In the genomic region with DNA sequence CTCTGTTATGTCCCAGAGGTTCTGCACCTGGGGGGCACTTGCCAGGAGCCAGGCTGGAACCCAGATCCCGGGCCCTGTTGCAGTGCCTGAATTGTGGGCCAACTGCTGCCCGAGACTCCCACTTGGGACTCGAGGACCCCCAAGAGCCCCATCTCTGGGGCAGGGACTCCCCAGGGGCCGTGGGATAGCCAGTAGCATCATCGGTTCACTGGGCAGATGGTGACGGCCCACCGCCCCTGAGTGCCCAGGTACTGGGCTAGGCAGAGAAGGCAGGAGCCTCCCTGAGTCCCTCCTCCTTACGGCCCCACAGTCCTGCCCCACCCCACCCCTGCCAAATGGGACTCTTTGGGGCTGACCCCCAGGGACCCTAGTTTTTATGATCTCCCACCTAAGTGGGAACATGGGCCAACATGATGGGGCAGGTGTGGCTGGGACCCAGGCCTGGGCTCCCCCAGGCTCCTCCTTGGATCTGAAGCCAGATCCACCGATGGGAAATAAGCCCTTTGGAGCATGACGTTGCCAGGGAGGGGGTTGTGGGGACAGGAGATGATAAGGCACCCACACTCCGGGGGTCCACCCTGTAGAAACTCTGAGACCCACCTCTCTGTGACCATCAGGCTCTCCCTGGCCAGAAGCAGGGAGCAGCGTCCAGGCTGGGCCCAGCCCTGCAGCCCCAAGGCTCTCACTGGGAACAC, we compare ENCODE assay signal across 22 cellular contexts.
A peak's percentile ranks its signal among the peaks of the same experiment; 100 is the strongest.
DNase-seq lines count a peak whose midpoint lies in the region; ATAC-seq and TF ChIP-seq lines count a peak whose summit lies in the region.
"Had no signal": no experiment of that assay in that cellular context is flagged by ENCODE, and none has a peak within 500 bp of the region (broad histone marks: within the 10 kb centered on the region; RNA-seq: fewer than 3 reads in every experiment).

No MANE protein-coding gene starts in this region.

- no peaks in the 10 kb centered on the region for H3K36me3 Mint-ChIP-seq in activated T-helper 17 cell treated with anti-CD3 and anti-CD28 coated beads, Interleukin-2, amount 50 U/mL, for 72 hours (ENCODE audit: low read depth)
- H3K36me3 Mint-ChIP-seq: CD8-positive, alpha-beta memory T cell; natural killer cell had no signal

- H3K4me3 ChIP-seq in mammary epithelial cell (replicated peaks in 1 of 3; ENCODE audit: insufficient read depth in 1 of 3, low read depth in 2 of 3, low read length in 3 of 3) (no peak overlapping the region), aorta (ENCODE audit: low read length in 2 of 2) (no peak overlapping the region)
- H3K4me3 ChIP-seq: smooth muscle cell, vagina had no signal

- peak overlapping the region; percentile 75 for H3K4me2 ChIP-seq in mammary epithelial cell (ENCODE audit: insufficient read depth, low read depth, low read length)
- H3K4me2 ChIP-seq: smooth muscle cell had no signal

- H3K9me3 ChIP-seq in mammary epithelial cell (replicated peaks; ENCODE audit: insufficient read depth, low read length) (no peaks in the 10 kb centered on the region), aorta (ENCODE audit: control insufficient read depth, low read length) (no peaks in the 10 kb centered on the region)
- H3K9me3 ChIP-seq: vagina had no signal

- no peak overlapping the region for H3K4me3 Mint-ChIP-seq in activated T-helper 17 cell treated with anti-CD3 and anti-CD28 coated beads, Interleukin-2, amount 50 U/mL, for 72 hours
- H3K4me3 Mint-ChIP-seq: activated CD4-positive, alpha-beta T cell treated with anti-CD3 and anti-CD28 coated beads, Interleukin-2, amount 10 ng/mL, durations not matched to agents 24 days and 14 days; CD8-positive, alpha-beta memory T cell; effector memory CD8-positive, alpha-beta T cell; natural killer cell had no signal

- DNase-seq in cardiac septum (ENCODE audit: low spot score) (peak; percentile 56), left cardiac atrium (no peak), mammary epithelial cell (no peak), mesenteric fat pad (ENCODE audit: low spot score) (peak; percentile 68), aorta (peak; percentile 40 to 59), NCI-H1436 (lab: John Stamatoyannopoulos, UW) (no peak)
- DNase-seq: activated gamma-delta T cell; DMS79 treated with DMSO at 0.1 percent for 48 hours; effector memory CD8-positive, alpha-beta T cell; mesendoderm; natural killer cell; NCI-H187 treated with DMSO at 0.1 percent for 48 hours; NCI-H345; stimulated activated CD4-positive, alpha-beta T cell treated with anti-CD3 and anti-CD28 coated beads, Interleukin-4, amount 100 ng/mL, for 24 hours had no signal

- 65% methylated on average over 4 of the region's 12 CpGs for WGBS in mammary epithelial cell (ENCODE audit: low coverage, missing lambda C conversion rate)
- WGBS in aorta, 2 donors, result 89% methylated on average over 11 to 12 of the region's 12 CpGs

- H3K27me3 ChIP-seq in mammary epithelial cell (ENCODE audit: insufficient read depth, low read length) (no peaks in the 10 kb centered on the region), aorta (ENCODE audit: control insufficient read depth in 1 of 2, insufficient read depth in 2 of 2, low read length in 1 of 2) (no peaks in the 10 kb centered on the region)
- H3K27me3 ChIP-seq: vagina had no signal

- no peak overlapping the region for H3K27ac Mint-ChIP-seq in activated T-helper 17 cell treated with anti-CD3 and anti-CD28 coated beads, Interleukin-2, amount 50 U/mL, for 72 hours
- H3K27ac Mint-ChIP-seq: activated CD4-positive, alpha-beta T cell treated with anti-CD3 and anti-CD28 coated beads, Interleukin-2, amount 10 ng/mL, durations not matched to agents 24 days and 14 days; CD8-positive, alpha-beta memory T cell; effector memory CD8-positive, alpha-beta T cell; natural killer cell; progenitor cell of endocrine pancreas had no signal

- H3K27ac ChIP-seq in mammary epithelial cell (ENCODE audit: insufficient read depth, low read depth, low read length), result peak overlapping the region; percentile 75
- peak overlapping the region in 1 of 2 donors; percentile 82 for H3K27ac ChIP-seq in aorta (ENCODE audit: low read depth in 1 of 2, low read length in 2 of 2)
- H3K27ac ChIP-seq: HL-60, vagina had no signal

- in situ Hi-C loops in mammary epithelial cell (cut with MboI; ENCODE audit: low sequenced_read_pairs in 2 of 2), result loop anchor here (5.0 to 10.0 kb wide), 2 partner anchors 229 to 279 kb away; no protein-coding TSS in a partner anchor

- H3K79me2 ChIP-seq in mammary epithelial cell (ENCODE audit: insufficient read depth, low read length), result no peaks in the 10 kb centered on the region

- no peaks in the 10 kb centered on the region for H3K9me3 Mint-ChIP-seq in activated T-helper 17 cell treated with anti-CD3 and anti-CD28 coated beads, Interleukin-2, amount 50 U/mL, for 72 hours
- H3K9me3 Mint-ChIP-seq: activated CD4-positive, alpha-beta T cell treated with anti-CD3 and anti-CD28 coated beads, Interleukin-2, amount 10 ng/mL, durations not matched to agents 24 days and 14 days; effector memory CD8-positive, alpha-beta T cell; natural killer cell had no signal

- no TSS peak for BruUV-seq in mammary epithelial cell (replicated peaks; lab: Mats Ljungman, UMichigan)

- H3K27me3 Mint-ChIP-seq in activated T-helper 17 cell treated with anti-CD3 and anti-CD28 coated beads, Interleukin-2, amount 50 U/mL, for 72 hours, result peaks cover 23% of the 10 kb centered on the region

- intact Hi-C loops in cardiac septum (cut with DNase I), result loop anchor here (10.0 kb wide), 2 partner anchors 201 to 229 kb away; no protein-coding TSS in a partner anchor
- intact Hi-C loops in left cardiac atrium (cut with DNase I), result no loop called here
- intact Hi-C loops in mammary epithelial cell (cut with micrococcal nuclease), result loop anchor here (1.0 to 5.0 kb wide), 3 partner anchors 167 to 359 kb away; a partner anchor contains a TSS
- intact Hi-C loops in aorta (cut with DNase I), result loop anchor here in 1 of 2 donors (10.0 kb wide), 1 partner anchor 191 kb away; no protein-coding TSS in a partner anchor

- peak overlapping the region; percentile 40 for H3K9ac ChIP-seq in mammary epithelial cell (ENCODE audit: insufficient read depth, low read length)

- H2AFZ ChIP-seq in mammary epithelial cell (ENCODE audit: low read depth, low read length), result peak overlapping the region; percentile 30

- CTCF ChIA-PET in mammary epithelial cell (lab: Charles Lee; ENCODE audit: low non-redundant PET), result no interaction called here

- ATAC-seq in left cardiac atrium, result no peak
- ATAC-seq in aorta (ENCODE audit: low FRiP score), result no peak
- ATAC-seq in activated T-helper 17 cell treated with anti-CD3 and anti-CD28 coated beads, Interleukin-2, amount 50 U/mL, for 72 hours (replicated peaks), result no peak
- no peak for ATAC-seq in GM18907 (IDR thresholded peaks at IDR 0.05; ENCODE audit: unreplicated experiment)
- ATAC-seq: effector memory CD8-positive, alpha-beta T cell; natural killer cell had no signal

- H4K20me1 ChIP-seq in mammary epithelial cell (ENCODE audit: insufficient read depth, low read length), result no peaks in the 10 kb centered on the region

- dilution Hi-C loops in mammary epithelial cell (cut with HindIII; ENCODE audit: low sequenced_read_pairs), result no loop called here

- H3K4me1 Mint-ChIP-seq in activated T-helper 17 cell treated with anti-CD3 and anti-CD28 coated beads, Interleukin-2, amount 50 U/mL, for 72 hours, result peaks cover 5% of the 10 kb centered on the region
- H3K4me1 Mint-ChIP-seq: activated CD4-positive, alpha-beta T cell treated with anti-CD3 and anti-CD28 coated beads, Interleukin-2, amount 10 ng/mL, durations not matched to agents 24 days and 14 days had no signal

- H3K36me3 ChIP-seq in mammary epithelial cell (ENCODE audit: insufficient read depth, low read length), result no peaks in the 10 kb centered on the region
- H3K36me3 ChIP-seq in aorta (ENCODE audit: control insufficient read depth in 1 of 2, insufficient read depth in 2 of 2, low read length in 1 of 2), result no peaks in the 10 kb centered on the region
- H3K36me3 ChIP-seq: vagina had no signal

- TF ChIP-seq CTCF in mammary epithelial cell (conservative IDR thresholded peaks at IDR 0.05 in 1 of 2, IDR thresholded peaks at IDR 0.05 in 1 of 2; ENCODE audit: extremely low read depth in 1 of 2, insufficient read depth in 1 of 2, low read depth in 1 of 2, low read length in 2 of 2), result no peak

- H3K4me1 ChIP-seq in mammary epithelial cell (ENCODE audit: insufficient read depth, low read length), result peaks cover 42% of the 10 kb centered on the region
- no peaks in the 10 kb centered on the region for H3K4me1 ChIP-seq in aorta (ENCODE audit: control insufficient read depth in 1 of 2, insufficient read depth in 2 of 2, low read length in 2 of 2)

Comparison
In these comparisons a context has a peak if more than half of its experiments do, and no peak if none do; other contexts are left out.
1. DNase-seq: peak in cardiac septum (single experiment), mesenteric fat pad (single experiment) and aorta (2 of 2); none in left cardiac atrium (single experiment), mammary epithelial cell (single experiment) and NCI-H1436 (single experiment).
2. intact Hi-C loops: an anchor here in cardiac septum (10.0 kb wide) and mammary epithelial cell (1.0 to 5.0 kb wide); none called in left cardiac atrium.